13 cellular contexts compared by ENCODE assay signal in the genomic region with DNA sequence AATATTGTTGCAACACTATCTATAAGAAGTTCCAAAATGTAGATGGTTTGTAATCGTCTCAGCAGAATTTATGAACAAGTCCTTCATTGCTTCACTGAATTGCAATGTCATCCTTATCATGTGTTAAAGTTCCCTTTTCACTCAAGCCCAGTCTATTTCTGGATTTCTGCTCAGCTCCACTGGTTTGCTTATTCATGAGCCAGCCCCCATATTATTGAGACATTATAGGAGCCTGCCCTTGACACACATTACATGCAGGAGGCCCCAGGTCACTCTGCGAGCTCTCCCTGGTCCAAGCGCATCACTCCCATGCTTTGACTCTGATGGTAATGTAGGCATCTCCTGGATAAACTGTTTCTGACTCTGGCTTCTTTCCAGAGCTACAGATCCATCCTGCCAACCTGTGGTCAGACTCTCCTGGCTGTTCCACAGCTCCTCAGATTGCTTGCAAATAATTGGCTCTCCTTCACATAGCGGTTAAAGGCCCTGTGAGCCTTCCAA. TPM values are rescaled to one million over a fixed set of nuclear protein-coding genes. Genes with fewer than 3 reads are reported as not detected.
DNase-seq lines count a peak whose midpoint lies in the region; ATAC-seq and TF ChIP-seq lines count a peak whose summit lies in the region.
"Had no signal": no experiment of that assay in that cellular context is flagged by ENCODE, and none has a peak within 500 bp of the region (broad histone marks: within the 10 kb centered on the region; RNA-seq: fewer than 3 reads in every experiment).

No MANE protein-coding gene starts in this region.

- peak overlapping the region in 8 of 10 donors; percentile 2 to 72 (median 42) for H3K27ac ChIP-seq in heart right ventricle

- peaks cover 0 to 28% (median 0%) of the 10 kb centered on the region in 9 donors for H3K36me3 ChIP-seq in heart right ventricle
- H3K36me3 ChIP-seq: Peyer's patch had no signal

- H3K27me3 Mint-ChIP-seq in stimulated activated memory B cell treated with anti-CD40 and anti-IgM and Interleukin-4, amounts not matched to agents 10 μg/mL and 1 μg/mL and 100 μg/mL, for 72 hours: no peaks in the 10 kb centered on the region
- H3K27me3 Mint-ChIP-seq in activated T-helper 17 cell treated with anti-CD3 and anti-CD28 coated beads, Interleukin-2, amount 50 U/mL, for 72 hours: peaks cover 19% of the 10 kb centered on the region

- 60 to 74% methylated on average over 4 of the region's 4 CpGs for WGBS in heart right ventricle, 2 donors

- H3K4me3 ChIP-seq in heart right ventricle: no peak overlapping the region
- H3K4me3 ChIP-seq: Peyer's patch had no signal

- H3K27me3 ChIP-seq in heart right ventricle: no peaks in the 10 kb centered on the region
- H3K27me3 ChIP-seq: Peyer's patch had no signal

- ATAC-seq in heart right ventricle: peak; percentile 32 to 68 (median 45)
- ATAC-seq in stimulated activated memory B cell treated with anti-CD40 and anti-IgM and Interleukin-4, amounts not matched to agents 10 μg/mL and 1 μg/mL and 100 μg/mL, for 72 hours: no peak
- no peak for ATAC-seq in activated T-helper 17 cell treated with anti-CD3 and anti-CD28 coated beads, Interleukin-2, amount 50 U/mL, for 72 hours (replicated peaks)
- ATAC-seq: activated T-cell treated with anti-CD3 and anti-CD28 coated beads, Interleukin-2, amount 50 U/mL, for 72 hours had no signal

- peaks cover 3% of the 10 kb centered on the region for H3K9me3 Mint-ChIP-seq in stimulated activated memory B cell treated with anti-CD40 and anti-IgM and Interleukin-4, amounts not matched to agents 10 μg/mL and 1 μg/mL and 100 μg/mL, for 72 hours
- H3K9me3 Mint-ChIP-seq in activated T-helper 17 cell treated with anti-CD3 and anti-CD28 coated beads, Interleukin-2, amount 50 U/mL, for 72 hours: no peaks in the 10 kb centered on the region
- H3K9me3 Mint-ChIP-seq: activated T-cell treated with anti-CD3 and anti-CD28 coated beads, Interleukin-2, amount 50 U/mL, for 72 hours; stimulated activated naive CD8-positive, alpha-beta T cell treated with anti-CD3 and anti-CD28 coated beads, Interleukin-15, Interleukin-2, amounts not matched to agents 100 ng/mL and 50 ng/mL, for 24 hours had no signal

- peak overlapping the region; percentile 53 for H3K27ac Mint-ChIP-seq in stimulated activated memory B cell treated with anti-CD40 and anti-IgM and Interleukin-4, amounts not matched to agents 10 μg/mL and 1 μg/mL and 100 μg/mL, for 72 hours
- H3K27ac Mint-ChIP-seq in activated T-helper 17 cell treated with anti-CD3 and anti-CD28 coated beads, Interleukin-2, amount 50 U/mL, for 72 hours: no peak overlapping the region
- H3K27ac Mint-ChIP-seq: activated T-cell treated with anti-CD3 and anti-CD28 coated beads, Interleukin-2, amount 50 U/mL, for 72 hours; stimulated activated naive CD8-positive, alpha-beta T cell treated with anti-CD3 and anti-CD28 coated beads, Interleukin-15, Interleukin-2, amounts not matched to agents 100 ng/mL and 50 ng/mL, for 24 hours had no signal

- H3K4me1 ChIP-seq in heart right ventricle: peaks cover 13 to 86% (median 60%) of the 10 kb centered on the region in 9 donors

- H3K9me3 ChIP-seq in heart right ventricle: no peaks in the 10 kb centered on the region
- H3K9me3 ChIP-seq: Peyer's patch had no signal

- no peak for TF ChIP-seq CTCF in heart right ventricle (IDR thresholded peaks at IDR 0.05)

- intact Hi-C loops in heart right ventricle (cut with DNase I): no loop called here

- DNase-seq in M059J (ENCODE audit: low read depth): peak; percentile 51
- peak; percentile 79 for DNase-seq in SKM-1 treated with dmso at 0.1 percent for 144 hours (lab: John Stamatoyannopoulos, UW; ENCODE audit: unreplicated experiment)
- DNase-seq in heart right ventricle: no peak
- DNase-seq in NCI-H526 (lab: John Stamatoyannopoulos, UW): no peak
- no peak for DNase-seq in HT-29 (ENCODE audit: low spot score)
- no peak for DNase-seq in activated CD4-positive, alpha-beta T cell treated with anti-CD3 and anti-CD28 coated beads, Interleukin-2, amount 50 U/mL, for 48 hours
- DNase-seq: activated T-cell treated with anti-CD3 and anti-CD28 coated beads, Interleukin-2, amount 50 U/mL, for 72 hours; DMS153; NCI-H187 had no signal

- no peak overlapping the region for H3K4me3 Mint-ChIP-seq in stimulated activated memory B cell treated with anti-CD40 and anti-IgM and Interleukin-4, amounts not matched to agents 10 μg/mL and 1 μg/mL and 100 μg/mL, for 72 hours
- H3K4me3 Mint-ChIP-seq in activated T-helper 17 cell treated with anti-CD3 and anti-CD28 coated beads, Interleukin-2, amount 50 U/mL, for 72 hours: no peak overlapping the region
- H3K4me3 Mint-ChIP-seq: activated T-cell treated with anti-CD3 and anti-CD28 coated beads, Interleukin-2, amount 50 U/mL, for 72 hours; stimulated activated naive CD8-positive, alpha-beta T cell treated with anti-CD3 and anti-CD28 coated beads, Interleukin-15, Interleukin-2, amounts not matched to agents 100 ng/mL and 50 ng/mL, for 24 hours had no signal

- peaks cover 59% of the 10 kb centered on the region for H3K4me1 Mint-ChIP-seq in stimulated activated memory B cell treated with anti-CD40 and anti-IgM and Interleukin-4, amounts not matched to agents 10 μg/mL and 1 μg/mL and 100 μg/mL, for 72 hours
- no peaks in the 10 kb centered on the region for H3K4me1 Mint-ChIP-seq in activated T-helper 17 cell treated with anti-CD3 and anti-CD28 coated beads, Interleukin-2, amount 50 U/mL, for 72 hours

- H3K36me3 Mint-ChIP-seq in stimulated activated memory B cell treated with anti-CD40 and anti-IgM and Interleukin-4, amounts not matched to agents 10 μg/mL and 1 μg/mL and 100 μg/mL, for 72 hours: peaks cover 91% of the 10 kb centered on the region
- H3K36me3 Mint-ChIP-seq in activated T-helper 17 cell treated with anti-CD3 and anti-CD28 coated beads, Interleukin-2, amount 50 U/mL, for 72 hours (ENCODE audit: low read depth): no peaks in the 10 kb centered on the region

RNA-seq across cellular contexts. Expression of a gene that starts 56.9 kb away (rescaled TPM):
- 0.52 and 2.1 TPM in 2 replicates for total RNA-seq in M059J (2014; rRNA removed; shearing (Covaris generic))
- total RNA-seq in heart right ventricle: 10 to 100 TPM; 19.6 to 47.9 (median 23.9) TPM
- polyA plus RNA-seq in heart right ventricle: 10 to 100 TPM; 36.0 to 56.3 TPM
- 10 to 100 TPM; 16.1 to 23.6 TPM for total RNA-seq in activated T-helper 17 cell treated with anti-CD3 and anti-CD28 coated beads, Interleukin-2, amount 50 U/mL, for 72 hours
- 5.5 and 10.1 TPM in 2 replicates for total RNA-seq in HT-29 (2014; rRNA removed; shearing (Covaris generic))

Comparison
In these comparisons a context has a peak if more than half of its experiments do, and no peak if none do; other contexts are left out.
1. DNase-seq: peak in M059J (single experiment) and SKM-1 treated with dmso at 0.1 percent for 144 hours (single experiment); none in heart right ventricle (0 of 2), NCI-H526 (0 of 2), HT-29 (single experiment) and activated CD4-positive, alpha-beta T cell treated with anti-CD3 and anti-CD28 coated beads, Interleukin-2, amount 50 U/mL, for 48 hours (0 of 2).
2. ATAC-seq: peak in heart right ventricle (8 of 8); none in stimulated activated memory B cell treated with anti-CD40 and anti-IgM and Interleukin-4, amounts not matched to agents 10 μg/mL and 1 μg/mL and 100 μg/mL, for 72 hours (single experiment) and activated T-helper 17 cell treated with anti-CD3 and anti-CD28 coated beads, Interleukin-2, amount 50 U/mL, for 72 hours (single experiment).